Comparison of ENCODE assay signal across 34 cellular contexts in genomic region chr12:105377077-105377476, GRCh38. TPM values are rescaled to one million over a fixed set of nuclear protein-coding genes. Genes with fewer than 3 reads are reported as not detected.
DNase-seq lines count a peak whose midpoint lies in the region; ATAC-seq, FAIRE-seq and TF ChIP-seq lines count a peak whose summit lies in the region.
"Had no signal": no experiment of that assay in that cellular context is flagged by ENCODE, and none has a peak within 500 bp of the region (broad histone marks: within the 10 kb centered on the region; RNA-seq: fewer than 3 reads in every experiment).

No MANE protein-coding gene starts in this region.

- H3K36me3 Mint-ChIP-seq in endodermal cell (ENCODE audit: low read depth) = peaks cover 4% of the 10 kb centered on the region
- H3K36me3 Mint-ChIP-seq: CD14-positive monocyte had no signal

- WGBS in A549 (ENCODE audit: missing lambda C conversion rate) = 73% methylated on average over 4 of the region's 4 CpGs
- 0% methylated on average over 4 of the region's 4 CpGs for WGBS in K562 (ENCODE audit: insufficient coverage, low coverage, missing lambda C conversion rate)
- 90 to 92% methylated on average over 4 of the region's 4 CpGs for WGBS in endodermal cell (ENCODE audit: insufficient coverage in 1 of 2, insufficient read length in 1 of 2), 2 experiments

- intact Hi-C loops in K562 (cut with micrococcal nuclease) (no loop called here), uterus (cut with DNase I; ENCODE audit: low total_unique reads) (no loop called here)

- H3K4me1 Mint-ChIP-seq in endodermal cell = no peaks in the 10 kb centered on the region
- H3K4me1 Mint-ChIP-seq: B cell; CD14-positive monocyte; CD4-positive, alpha-beta memory T cell; CD8-positive, alpha-beta memory T cell had no signal

- H3K4me3 Mint-ChIP-seq in endodermal cell = no peak overlapping the region
- H3K4me3 Mint-ChIP-seq: B cell; CD14-positive monocyte; CD4-positive, alpha-beta memory T cell; CD4-positive, alpha-beta T cell; CD4-positive, CD25-positive, alpha-beta regulatory T cell; CD8-positive, alpha-beta memory T cell; CD8-positive, alpha-beta T cell had no signal

- H3K27me3 ChIP-seq in K562 (ENCODE audit: control insufficient read depth in 2 of 2, insufficient read depth in 2 of 2, low read length in 2 of 2) = peaks cover 3 to 22% of the 10 kb centered on the region in 2 experiments; a peak in 4 of 5 replicates
- H3K27me3 ChIP-seq in endodermal cell (ENCODE audit: control insufficient read depth, insufficient read depth, low read length, poor library complexity, severe bottlenecking) = no peaks in the 10 kb centered on the region
- H3K27me3 ChIP-seq in uterus = no peaks in the 10 kb centered on the region
- H3K27me3 ChIP-seq: BE2C; BLaER1; BLaER1 treated with 17β-estradiol and CSF1 and Interleukin-3, amounts not matched to agents 10 nM and 100 nM had no signal

- H3K27ac ChIP-seq in A549 = no peak overlapping the region
- no peak overlapping the region for H3K27ac ChIP-seq in K562 (ENCODE audit: extremely low read depth, low read depth, low read length)
- H3K27ac ChIP-seq in endodermal cell (ENCODE audit: low read depth, low read length) = no peak overlapping the region
- no peak overlapping the region for H3K27ac ChIP-seq in uterus
- H3K27ac ChIP-seq: 22Rv1; BLaER1; BLaER1 treated with 17β-estradiol and CSF1 and Interleukin-3, amounts not matched to agents 10 nM and 100 nM; C4-2B had no signal

- TF ChIP-seq POLR2A in A549 (IDR thresholded peaks at IDR 0.05; ENCODE audit: low read length) (no peak), K562 (conservative IDR thresholded peaks at IDR 0.05) (no peak), uterus (IDR thresholded peaks at IDR 0.05) (no peak)

- H3K9me3 ChIP-seq in A549 (no peaks in the 10 kb centered on the region), K562 (replicated peaks; ENCODE audit: control insufficient read depth, insufficient read depth, low read depth, low read length) (no peaks in the 10 kb centered on the region), endodermal cell (ENCODE audit: control insufficient read depth, low read length) (no peaks in the 10 kb centered on the region), uterus (no peaks in the 10 kb centered on the region)
- H3K9me3 ChIP-seq: BE2C; BLaER1; BLaER1 treated with 17β-estradiol and CSF1 and Interleukin-3, amounts not matched to agents 10 nM and 100 nM; Caco-2 had no signal

- no peak for ATAC-seq in A549
- ATAC-seq in K562 = no peak
- no peak for ATAC-seq in HG02610 (IDR thresholded peaks at IDR 0.05; ENCODE audit: unreplicated experiment)
- ATAC-seq: CD8-positive, alpha-beta T cell had no signal

- no peaks in the 10 kb centered on the region for H3K36me3 ChIP-seq in K562 (ENCODE audit: control insufficient read depth, insufficient read depth, low read length)
- H3K36me3 ChIP-seq in endodermal cell (ENCODE audit: control insufficient read depth, insufficient read depth, low read length) = no peaks in the 10 kb centered on the region
- no peaks in the 10 kb centered on the region for H3K36me3 ChIP-seq in uterus
- H3K36me3 ChIP-seq: BE2C had no signal

- H3K27me3 Mint-ChIP-seq in endodermal cell (ENCODE audit: insufficient read depth) = no peaks in the 10 kb centered on the region
- H3K27me3 Mint-ChIP-seq: B cell; CD4-positive, alpha-beta memory T cell; CD4-positive, alpha-beta T cell; CD4-positive, CD25-positive, alpha-beta regulatory T cell; CD8-positive, alpha-beta memory T cell had no signal

- no peak for TF ChIP-seq EP300 in A549 (IDR thresholded peaks at IDR 0.05)
- TF ChIP-seq EP300 in K562 (IDR thresholded peaks at IDR 0.05; ENCODE audit: low read length) = no peak

- in situ Hi-C loops in K562 (cut with MboI) = loop anchor here (25.0 kb wide), 2 partner anchors 1015 to 1165 kb away; partner anchors contain the start of gene TXNRD1

- TF ChIP-seq CTCF in A549 (IDR thresholded peaks at IDR 0.05) = no peak
- no peak for TF ChIP-seq CTCF in K562 (IDR thresholded peaks at IDR 0.05 in 2 of 3, conservative IDR thresholded peaks at IDR 0.05 in 1 of 3; ENCODE audit: insufficient read depth in 2 of 3, low read depth in 1 of 3, low read length in 3 of 3)
- no peak for TF ChIP-seq CTCF in endodermal cell (conservative IDR thresholded peaks at IDR 0.05)
- no peak for TF ChIP-seq CTCF in uterus (IDR thresholded peaks at IDR 0.05)

- CTCF ChIA-PET in A549 (lab: Yijun Ruan, JAX) (interaction anchor here (0.9 to 1.4 kb wide), 3 partner anchors 11 to 759 kb away, joined by 3 read pairs; no protein-coding TSS in a partner anchor), K562 (lab: Yijun Ruan, JAX; ENCODE audit: low intra/inter-chr PET ratio) (no interaction called here), HEK293T (lab: Yijun Ruan, JAX) (no interaction called here)

- no peak for DNase-seq in A549 (ENCODE audit: low read depth in 1 of 2, low spot score in 1 of 2)
- no peak for DNase-seq in K562 (ENCODE audit: extremely low read depth in 1 of 4, low spot score in 3 of 4)
- DNase-seq in endodermal cell = peak; percentile 29
- no peak for DNase-seq in uterus
- no peak for DNase-seq in HEK293T (ENCODE audit: extremely low spot score)
- DNase-seq: 8988T; ACHN; AML-193; BE2C; C1 segment of cervical spinal cord; Caco-2; Calu3; CD4-positive, alpha-beta memory T cell; CD4-positive, alpha-beta T cell; CD4-positive, CD25-positive, alpha-beta regulatory T cell; CD8-positive, alpha-beta memory T cell; CD8-positive, alpha-beta T cell; COR-L47; DMS 273 treated with DMSO at 0.1 percent for 48 hours; DMS153; DMS53; DMS79; DMS79 treated with DMSO at 0.1 percent for 48 hours; DND-41; EL had no signal

- TF ChIP-seq RAD21 in A549 (conservative IDR thresholded peaks at IDR 0.05 in 1 of 2, IDR thresholded peaks at IDR 0.05 in 1 of 2) (no peak), K562 (CRISPR knock-in tag; conservative IDR thresholded peaks at IDR 0.05 in 1 of 2, IDR thresholded peaks at IDR 0.05 in 1 of 2) (no peak)

- no peaks in the 10 kb centered on the region for H4K20me1 ChIP-seq in K562 (replicated peaks; ENCODE audit: control insufficient read depth, insufficient read depth, low read length)
- H4K20me1 ChIP-seq: BLaER1; BLaER1 treated with 17β-estradiol and CSF1 and Interleukin-3, amounts not matched to agents 10 nM and 100 nM had no signal

- FAIRE-seq in A549 (lab: Jason Lieb, UNC) (no peak), K562 (lab: Jason Lieb, UNC) (no peak)
- FAIRE-seq: A204.1, D721Med had no signal

- H3K9me3 Mint-ChIP-seq in endodermal cell = no peaks in the 10 kb centered on the region
- H3K9me3 Mint-ChIP-seq: CD14-positive monocyte; CD4-positive, alpha-beta memory T cell; CD4-positive, alpha-beta T cell; CD4-positive, CD25-positive, alpha-beta regulatory T cell; CD8-positive, alpha-beta memory T cell; CD8-positive, alpha-beta T cell had no signal

- H3K4me2 ChIP-seq in A549 = no peak overlapping the region
- no peak overlapping the region for H3K4me2 ChIP-seq in K562 (ENCODE audit: insufficient read depth, low read length)
- H3K4me2 ChIP-seq: BLaER1; BLaER1 treated with 17β-estradiol and CSF1 and Interleukin-3, amounts not matched to agents 10 nM and 100 nM had no signal

- H3K27ac Mint-ChIP-seq in endodermal cell = no peak overlapping the region
- H3K27ac Mint-ChIP-seq: B cell; CD14-positive monocyte; CD4-positive, alpha-beta memory T cell; CD4-positive, alpha-beta T cell; CD4-positive, CD25-positive, alpha-beta regulatory T cell; CD8-positive, alpha-beta memory T cell; CD8-positive, alpha-beta T cell had no signal

- POLR2A ChIA-PET in A549 (lab: Yijun Ruan, JAX) = interaction anchor here (1.1 kb wide), 1 partner anchor 141 kb away, joined by 3 read pairs; the partner anchor contains the start of gene APPL2
- POLR2A ChIA-PET in K562 (lab: Yijun Ruan, JAX) = no interaction called here
- POLR2A ChIA-PET in HEK293T (lab: Yijun Ruan, JAX) = no interaction called here

- H3K9me1 ChIP-seq in K562 (ENCODE audit: control insufficient read depth, insufficient read depth, low read length) = no peaks in the 10 kb centered on the region

- no TSS peak for BruUV-seq in K562 (replicated peaks; lab: Mats Ljungman, UMichigan)

- H3K9ac ChIP-seq in K562 (ENCODE audit: insufficient read depth in 1 of 2, low read depth in 2 of 2, low read length in 2 of 2) (no peak overlapping the region), endodermal cell (ENCODE audit: extremely low read depth, low read length, poor library complexity, severe bottlenecking) (no peak overlapping the region)
- H3K9ac ChIP-seq: BLaER1; BLaER1 treated with 17β-estradiol and CSF1 and Interleukin-3, amounts not matched to agents 10 nM and 100 nM had no signal

- H3K4me3 ChIP-seq in A549 (no peak overlapping the region), K562 (no peak overlapping the region), endodermal cell (ENCODE audit: low read length) (no peak overlapping the region), uterus (no peak overlapping the region)
- H3K4me3 ChIP-seq: BLaER1; BLaER1 treated with 17β-estradiol and CSF1 and Interleukin-3, amounts not matched to agents 10 nM and 100 nM had no signal

- H3K79me2 ChIP-seq in K562 (ENCODE audit: control insufficient read depth, insufficient read depth, low read length) = no peaks in the 10 kb centered on the region

- H2AFZ ChIP-seq in K562 (ENCODE audit: low read depth, low read length) = no peak overlapping the region

- H3K4me1 ChIP-seq in A549 (0 out of 3 replicates have a peak, but pooled peaks cover 5% of the 10 kb centered on the region), K562 (replicated peaks in 1 of 2; ENCODE audit: control insufficient read depth in 2 of 2, insufficient read depth in 2 of 2, low read length in 2 of 2) (no peaks in the 10 kb centered on the region), endodermal cell (ENCODE audit: control insufficient read depth, insufficient read depth, low read length) (peaks cover 5% of the 10 kb centered on the region), uterus (no peaks in the 10 kb centered on the region)
- H3K4me1 ChIP-seq: BE2C; BLaER1; BLaER1 treated with 17β-estradiol and CSF1 and Interleukin-3, amounts not matched to agents 10 nM and 100 nM had no signal

RNA-seq across cellular contexts. Expression of gene C12orf75, which starts 46.6 kb away (rescaled TPM):
- polyA plus RNA-seq in A549 (2011; rRNA removed) (238 and 298 TPM in 2 replicates), A549 (2017; fragmentation: RNase III; extraction: RNeasy Plus Mini Kit Qiagen cat#74134 plus additional on column Dnase treatment) (202 to 224 TPM (median 210 TPM) in 3 replicates), K562 (2011; rRNA removed) (0.28 and 0.82 TPM in 2 replicates), K562 (2014; fragmentation: Illumina TruSeq; extraction: Trizol) (0.16 and 0.29 TPM in 2 replicates), K562 (2014; fragmentation: Nextera tagmentation; extraction: Ambion mirVana) (under 1 TPM in 1 of 2 experiments, not detected in 1; 0.06 TPM), K562 (2014; rRNA removed) (0.16 TPM in 1 of 2 replicates, not detected in the other)
- polyA plus RNA-seq in A549 (2012; cell fraction: cytosol; rRNA removed) = 126 and 130 TPM in 2 replicates
- polyA plus RNA-seq in A549 (2012; cell fraction: nucleus; rRNA removed) = 30.4 and 51.6 TPM in 2 replicates
- 23.0 and 25.4 TPM in 2 replicates for polyA minus RNA-seq in A549 (2011; rRNA and poly(A)+ RNA removed)
- 0.88 TPM in 1 of 2 replicates, not detected in the other for total RNA-seq in K562 (2011; cell fraction: chromatin; rRNA removed; ENCODE audit: low replicate concordance)
- not detected in 2 replicates for total RNA-seq in K562 (2011; cell fraction: nucleolus; rRNA removed)
- not detected in 2 replicates for total RNA-seq in K562 (2011; cell fraction: nucleoplasm; rRNA removed)
- total RNA-seq in K562 (2014; rRNA removed) (not detected in 2 replicates), K562 (2014; rRNA removed; fragmentation: Illumina TruSeq; extraction: Trizol) (0.29 and 0.36 TPM in 2 replicates), K562 (2015; rRNA removed; fragmentation: Illumina TruSeq; extraction: Trizol) (not detected in 2 replicates), K562 (2021) (0.56 and 0.80 TPM in 2 replicates), endodermal cell (10 to 100 TPM; 43.7 to 57.0 TPM), uterus (10 to 100 TPM; 19.6 to 57.1 (median 30.1) TPM)
- polyA plus RNA-seq in K562 (2011; cell fraction: cytosol; rRNA removed) = 0.15 and 0.40 TPM in 2 replicates
- 0.34 TPM in 1 of 2 replicates, not detected in the other for polyA plus RNA-seq in K562 (2011; cell fraction: nucleus; rRNA removed)
- 0.23 and 0.25 TPM in 2 replicates for polyA plus RNA-seq in K562 (2012)
- polyA minus RNA-seq in K562 (2011; rRNA and poly(A)+ RNA removed) = 0.49 TPM in 1 of 2 replicates, not detected in the other
- polyA minus RNA-seq in K562 (2011; cell fraction: cytosol; rRNA and poly(A)+ RNA removed) = 1.3 TPM in 1 of 2 replicates, not detected in the other
- polyA minus RNA-seq in K562 (2011; cell fraction: nucleus; rRNA and poly(A)+ RNA removed) = not detected in 2 replicates
- polyA plus RNA-seq in endodermal cell (2013, experiment 1 of 2) = 43.2 TPM
- polyA plus RNA-seq in endodermal cell (2013, experiment 2 of 2) = 43.9 TPM

Comparison
In these comparisons a context has a peak if more than half of its experiments do, and no peak if none do; other contexts are left out.
1. RNA of gene C12orf75, which starts 46.6 kb away (total RNA-seq): 43.7 to 57.0 TPM in endodermal cell and 19.6 to 57.1 TPM in uterus; 0.29 to 0.88 TPM in K562; every median in the first group is over 10 times any median in the second.